In the genomic region with DNA sequence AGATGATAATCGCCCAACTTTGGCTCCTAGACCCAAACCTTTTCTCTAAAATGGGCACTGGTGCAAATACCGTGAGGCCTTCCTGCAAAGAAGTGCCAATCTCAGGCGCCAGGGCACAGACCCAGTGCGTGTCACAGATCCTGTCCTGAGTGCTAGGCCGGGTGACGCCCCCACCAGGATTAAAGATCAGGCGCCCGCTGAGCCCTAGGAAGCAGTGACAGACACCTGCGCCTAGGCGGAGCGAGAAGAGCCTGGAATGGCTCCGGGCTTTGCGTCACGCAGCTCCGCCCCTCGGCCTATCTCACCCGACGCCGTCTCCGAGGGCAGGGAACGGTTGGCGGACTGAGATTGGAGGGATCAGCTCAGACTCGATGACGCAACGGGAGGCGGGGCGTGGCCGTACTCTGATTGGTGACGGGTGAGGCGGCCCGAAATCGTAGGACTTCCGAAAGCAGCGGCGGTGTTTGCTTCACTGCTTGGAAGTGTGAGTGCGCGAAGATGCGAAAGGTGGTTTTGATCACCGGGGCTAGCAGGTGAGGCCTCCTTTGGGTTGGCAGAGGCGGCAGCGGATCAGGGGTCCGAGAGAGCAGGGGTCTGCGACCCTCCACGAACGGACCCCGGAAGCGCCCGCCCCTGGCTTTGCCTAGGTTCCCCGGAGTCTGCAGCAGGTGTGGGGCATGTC, we compare ENCODE assay signal across 1 cellular context.
A peak's percentile ranks its signal among the peaks of the same experiment; 100 is the strongest.
TF ChIP-seq lines count a peak whose summit lies in the region.
"Not testable (repeated sequence)": the region's sequence is repeated elsewhere in the genome, so short reads cannot be mapped to it uniquely, and the experiment has no call there.

A gene with protein sequence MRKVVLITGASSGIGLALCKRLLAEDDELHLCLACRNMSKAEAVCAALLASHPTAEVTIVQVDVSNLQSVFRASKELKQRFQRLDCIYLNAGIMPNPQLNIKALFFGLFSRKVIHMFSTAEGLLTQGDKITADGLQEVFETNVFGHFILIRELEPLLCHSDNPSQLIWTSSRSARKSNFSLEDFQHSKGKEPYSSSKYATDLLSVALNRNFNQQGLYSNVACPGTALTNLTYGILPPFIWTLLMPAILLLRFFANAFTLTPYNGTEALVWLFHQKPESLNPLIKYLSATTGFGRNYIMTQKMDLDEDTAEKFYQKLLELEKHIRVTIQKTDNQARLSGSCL (plus strand): TSS at position 400 of the 682 bp plus-strand sequence. CDS start 99 bp downstream, at position 499.

TF ChIP-seq in K562, 482 proteins besides CTCF, POLR2A, EP300 and RAD21 (continued from another document and continues in another):
- TF ChIP-seq, protein P1, sequence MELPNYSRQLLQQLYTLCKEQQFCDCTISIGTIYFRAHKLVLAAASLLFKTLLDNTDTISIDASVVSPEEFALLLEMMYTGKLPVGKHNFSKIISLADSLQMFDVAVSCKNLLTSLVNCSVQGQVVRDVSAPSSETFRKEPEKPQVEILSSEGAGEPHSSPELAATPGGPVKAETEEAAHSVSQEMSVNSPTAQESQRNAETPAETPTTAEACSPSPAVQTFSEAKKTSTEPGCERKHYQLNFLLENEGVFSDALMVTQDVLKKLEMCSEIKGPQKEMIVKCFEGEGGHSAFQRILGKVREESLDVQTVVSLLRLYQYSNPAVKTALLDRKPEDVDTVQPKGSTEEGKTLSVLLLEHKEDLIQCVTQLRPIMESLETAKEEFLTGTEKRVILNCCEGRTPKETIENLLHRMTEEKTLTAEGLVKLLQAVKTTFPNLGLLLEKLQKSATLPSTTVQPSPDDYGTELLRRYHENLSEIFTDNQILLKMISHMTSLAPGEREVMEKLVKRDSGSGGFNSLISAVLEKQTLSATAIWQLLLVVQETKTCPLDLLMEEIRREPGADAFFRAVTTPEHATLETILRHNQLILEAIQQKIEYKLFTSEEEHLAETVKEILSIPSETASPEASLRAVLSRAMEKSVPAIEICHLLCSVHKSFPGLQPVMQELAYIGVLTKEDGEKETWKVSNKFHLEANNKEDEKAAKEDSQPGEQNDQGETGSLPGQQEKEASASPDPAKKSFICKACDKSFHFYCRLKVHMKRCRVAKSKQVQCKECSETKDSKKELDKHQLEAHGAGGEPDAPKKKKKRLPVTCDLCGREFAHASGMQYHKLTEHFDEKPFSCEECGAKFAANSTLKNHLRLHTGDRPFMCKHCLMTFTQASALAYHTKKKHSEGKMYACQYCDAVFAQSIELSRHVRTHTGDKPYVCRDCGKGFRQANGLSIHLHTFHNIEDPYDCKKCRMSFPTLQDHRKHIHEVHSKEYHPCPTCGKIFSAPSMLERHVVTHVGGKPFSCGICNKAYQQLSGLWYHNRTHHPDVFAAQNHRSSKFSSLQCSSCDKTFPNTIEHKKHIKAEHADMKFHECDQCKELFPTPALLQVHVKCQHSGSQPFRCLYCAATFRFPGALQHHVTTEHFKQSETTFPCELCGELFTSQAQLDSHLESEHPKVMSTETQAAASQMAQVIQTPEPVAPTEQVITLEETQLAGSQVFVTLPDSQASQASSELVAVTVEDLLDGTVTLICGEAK (IDR thresholded peaks at IDR 0.05), result 0 out of 2 replicates have a peak, but pooled peaks have one; percentile 5
- TF ChIP-seq, protein P1 (CRISPR knock-in tag; IDR thresholded peaks at IDR 0.05), result not testable (repeated sequence)
- TF ChIP-seq ATF7 (IDR thresholded peaks at IDR 0.05) (peak; percentile 83; the same call in 1 of the 2 replicates), RCOR1 (IDR thresholded peaks at IDR 0.05; ENCODE audit: borderline replicate concordance in 1 of 2, low read depth in 2 of 2, low read length in 2 of 2) (peak; percentile 29 to 37; a peak in 1 of 4 replicates), CEBPG (CRISPR knock-in tag; IDR thresholded peaks at IDR 0.05) (peak; percentile 74), CEBPG (tag; conservative IDR thresholded peaks at IDR 0.05 in 1 of 2, IDR thresholded peaks at IDR 0.05 in 1 of 2) (peak; percentile 70 to 90; a peak in 3 of 4 replicates), DPF2 (IDR thresholded peaks at IDR 0.05) (0 out of 2 replicates have a peak, but pooled peaks have one; percentile 26), CEBPB (tag; IDR thresholded peaks at IDR 0.05) (peak; percentile 89), MYC (CRISPR knock-in tag; IDR thresholded peaks at IDR 0.05; ENCODE audit: borderline replicate concordance, low read depth) (0 out of 2 replicates have a peak, but pooled peaks have one; percentile 22), MTA3 (IDR thresholded peaks at IDR 0.05; ENCODE audit: borderline replicate concordance) (0 out of 2 replicates have a peak, but pooled peaks have one; percentile 58), ATF1 (tag; IDR thresholded peaks at IDR 0.05) (peak; percentile 87), ZFX (CRISPR knock-in tag; IDR thresholded peaks at IDR 0.05) (peak; percentile 67), JUND (IDR thresholded peaks at IDR 0.05; ENCODE audit: borderline replicate concordance, low read depth, low read length) (0 out of 2 replicates have a peak, but pooled peaks have one; percentile 37), CXXC5 (CRISPR knock-in tag; IDR thresholded peaks at IDR 0.05) (peak; percentile 77), L3MBTL2 (IDR thresholded peaks at IDR 0.05) (0 out of 2 replicates have a peak, but pooled peaks have one; percentile 36), PHF8 (IDR thresholded peaks at IDR 0.05; ENCODE audit: borderline replicate concordance, low read length) (peak; percentile 43; the same call in 1 of the 2 replicates), HNRNPLL (IDR thresholded peaks at IDR 0.05; ENCODE audit: low read depth, low read length, poor library complexity, severe bottlenecking) (peak; percentile 71), SP1 (CRISPR knock-in tag; IDR thresholded peaks at IDR 0.05) (peak; percentile 59; the same call in 1 of the 2 replicates), CTBP1 (IDR thresholded peaks at IDR 0.05; ENCODE audit: borderline replicate concordance) (0 out of 2 replicates have a peak, but pooled peaks have one; percentile 52), PHF21A (IDR thresholded peaks at IDR 0.05; ENCODE audit: borderline replicate concordance, low read depth) (peak; percentile 51; the same call in 1 of the 2 replicates), POLR2G (IDR thresholded peaks at IDR 0.05; ENCODE audit: low read depth, low read length) (peak; percentile 66), RBFOX2 (IDR thresholded peaks at IDR 0.05; ENCODE audit: low read depth, low read length) (peak; percentile 67), CREB1 (IDR thresholded peaks at IDR 0.05) (peak; percentile 58), CREB1 (CRISPR knock-in tag; IDR thresholded peaks at IDR 0.05) (peak; percentile 81; the same call in 1 of the 2 replicates), NRF1 (conservative IDR thresholded peaks at IDR 0.05 in 1 of 2, IDR thresholded peaks at IDR 0.05 in 1 of 2) (peak; percentile 73 to 78), MEIS2 (IDR thresholded peaks at IDR 0.05; ENCODE audit: partially characterized antibody) (peak; percentile 68), EP400 (IDR thresholded peaks at IDR 0.05) (peak; percentile 31; the same call in 1 of the 2 replicates)
- TF ChIP-seq MYC (IDR thresholded peaks at IDR 0.05; ENCODE audit: low read depth, low read length); ATF1 (CRISPR knock-in tag; IDR thresholded peaks at IDR 0.05); JUND (tag; IDR thresholded peaks at IDR 0.05; ENCODE audit: borderline replicate concordance, low read depth, low read length): not testable (repeated sequence)
- TF ChIP-seq, protein P2, sequence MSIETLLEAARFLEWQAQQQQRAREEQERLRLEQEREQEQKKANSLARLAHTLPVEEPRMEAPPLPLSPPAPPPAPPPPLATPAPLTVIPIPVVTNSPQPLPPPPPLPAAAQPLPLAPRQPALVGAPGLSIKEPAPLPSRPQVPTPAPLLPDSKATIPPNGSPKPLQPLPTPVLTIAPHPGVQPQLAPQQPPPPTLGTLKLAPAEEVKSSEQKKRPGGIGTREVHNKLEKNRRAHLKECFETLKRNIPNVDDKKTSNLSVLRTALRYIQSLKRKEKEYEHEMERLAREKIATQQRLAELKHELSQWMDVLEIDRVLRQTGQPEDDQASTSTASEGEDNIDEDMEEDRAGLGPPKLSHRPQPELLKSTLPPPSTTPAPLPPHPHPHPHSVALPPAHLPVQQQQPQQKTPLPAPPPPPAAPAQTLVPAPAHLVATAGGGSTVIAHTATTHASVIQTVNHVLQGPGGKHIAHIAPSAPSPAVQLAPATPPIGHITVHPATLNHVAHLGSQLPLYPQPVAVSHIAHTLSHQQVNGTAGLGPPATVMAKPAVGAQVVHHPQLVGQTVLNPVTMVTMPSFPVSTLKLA (conservative IDR thresholded peaks at IDR 0.05), result peak in 1 of 2 experiments; percentile 29; a peak in 1 of 4 replicates
- TF ChIP-seq, protein P3, sequence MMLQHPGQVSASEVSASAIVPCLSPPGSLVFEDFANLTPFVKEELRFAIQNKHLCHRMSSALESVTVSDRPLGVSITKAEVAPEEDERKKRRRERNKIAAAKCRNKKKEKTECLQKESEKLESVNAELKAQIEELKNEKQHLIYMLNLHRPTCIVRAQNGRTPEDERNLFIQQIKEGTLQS (IDR thresholded peaks at IDR 0.05), result peak; percentile 95
- TF ChIP-seq, protein P3 (CRISPR knock-in tag; conservative IDR thresholded peaks at IDR 0.05), result 0 out of 2 replicates have a peak, but pooled peaks have one; percentile 12
- TF ChIP-seq, protein P4, sequence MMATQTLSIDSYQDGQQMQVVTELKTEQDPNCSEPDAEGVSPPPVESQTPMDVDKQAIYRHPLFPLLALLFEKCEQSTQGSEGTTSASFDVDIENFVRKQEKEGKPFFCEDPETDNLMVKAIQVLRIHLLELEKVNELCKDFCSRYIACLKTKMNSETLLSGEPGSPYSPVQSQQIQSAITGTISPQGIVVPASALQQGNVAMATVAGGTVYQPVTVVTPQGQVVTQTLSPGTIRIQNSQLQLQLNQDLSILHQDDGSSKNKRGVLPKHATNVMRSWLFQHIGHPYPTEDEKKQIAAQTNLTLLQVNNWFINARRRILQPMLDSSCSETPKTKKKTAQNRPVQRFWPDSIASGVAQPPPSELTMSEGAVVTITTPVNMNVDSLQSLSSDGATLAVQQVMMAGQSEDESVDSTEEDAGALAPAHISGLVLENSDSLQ (IDR thresholded peaks at IDR 0.05), result peak; percentile 90
- TF ChIP-seq, protein P5, sequence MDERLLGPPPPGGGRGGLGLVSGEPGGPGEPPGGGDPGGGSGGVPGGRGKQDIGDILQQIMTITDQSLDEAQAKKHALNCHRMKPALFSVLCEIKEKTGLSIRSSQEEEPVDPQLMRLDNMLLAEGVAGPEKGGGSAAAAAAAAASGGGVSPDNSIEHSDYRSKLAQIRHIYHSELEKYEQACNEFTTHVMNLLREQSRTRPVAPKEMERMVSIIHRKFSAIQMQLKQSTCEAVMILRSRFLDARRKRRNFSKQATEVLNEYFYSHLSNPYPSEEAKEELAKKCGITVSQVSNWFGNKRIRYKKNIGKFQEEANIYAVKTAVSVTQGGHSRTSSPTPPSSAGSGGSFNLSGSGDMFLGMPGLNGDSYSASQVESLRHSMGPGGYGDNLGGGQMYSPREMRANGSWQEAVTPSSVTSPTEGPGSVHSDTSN (CRISPR knock-in tag; IDR thresholded peaks at IDR 0.05; ENCODE audit: low read depth), result not testable (repeated sequence)
- TF ChIP-seq, protein P5 (tag; conservative IDR thresholded peaks at IDR 0.05; ENCODE audit: low read depth), result peak; percentile 28; the same call in 1 of the 2 replicates
- TF ChIP-seq, protein P6, sequence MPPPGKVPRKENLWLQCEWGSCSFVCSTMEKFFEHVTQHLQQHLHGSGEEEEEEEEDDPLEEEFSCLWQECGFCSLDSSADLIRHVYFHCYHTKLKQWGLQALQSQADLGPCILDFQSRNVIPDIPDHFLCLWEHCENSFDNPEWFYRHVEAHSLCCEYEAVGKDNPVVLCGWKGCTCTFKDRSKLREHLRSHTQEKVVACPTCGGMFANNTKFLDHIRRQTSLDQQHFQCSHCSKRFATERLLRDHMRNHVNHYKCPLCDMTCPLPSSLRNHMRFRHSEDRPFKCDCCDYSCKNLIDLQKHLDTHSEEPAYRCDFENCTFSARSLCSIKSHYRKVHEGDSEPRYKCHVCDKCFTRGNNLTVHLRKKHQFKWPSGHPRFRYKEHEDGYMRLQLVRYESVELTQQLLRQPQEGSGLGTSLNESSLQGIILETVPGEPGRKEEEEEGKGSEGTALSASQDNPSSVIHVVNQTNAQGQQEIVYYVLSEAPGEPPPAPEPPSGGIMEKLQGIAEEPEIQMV (tag; conservative IDR thresholded peaks at IDR 0.05; ENCODE audit: low read depth), result 0 out of 2 replicates have a peak, but pooled peaks have one; percentile 13
